In the genomic region with DNA sequence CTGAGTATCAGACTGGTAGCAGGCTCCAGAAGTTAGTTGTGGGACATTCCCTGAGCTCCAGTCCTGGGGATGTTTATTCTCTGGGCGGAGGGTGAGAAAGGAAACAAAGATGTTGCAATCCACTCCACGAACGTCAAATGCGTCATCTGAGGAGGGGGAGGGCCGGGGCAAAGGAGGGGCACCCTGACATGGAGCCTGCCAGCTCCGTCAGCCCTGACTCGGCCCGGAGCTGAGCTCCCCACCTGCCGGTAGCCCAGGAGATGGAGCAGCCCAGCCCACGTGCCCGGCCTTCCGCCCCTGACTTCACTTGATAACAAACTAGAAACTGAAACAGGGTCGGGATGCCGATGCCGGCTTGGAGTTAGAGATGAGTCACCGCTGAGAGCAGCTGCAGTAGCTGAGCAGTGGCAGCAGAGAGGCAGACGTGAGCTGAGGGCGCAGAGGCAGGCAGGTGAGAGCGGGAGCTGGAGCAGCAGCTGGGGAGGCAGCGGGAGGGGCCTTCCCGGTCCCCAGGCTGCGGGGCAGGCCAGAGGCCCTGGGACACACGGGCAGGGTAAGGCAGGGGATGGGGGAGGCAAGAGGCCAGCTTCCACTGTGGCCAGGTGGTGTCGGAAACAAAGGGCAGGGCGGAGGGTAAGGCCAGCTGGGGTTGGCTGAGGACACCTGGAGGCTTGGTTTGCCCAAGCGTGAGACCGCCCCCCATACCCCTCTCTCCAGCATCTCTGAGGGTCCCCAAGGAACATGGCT, we compare ENCODE assay signal across 8 cellular contexts. TPM values are rescaled to one million over a fixed set of nuclear protein-coding genes. Genes with fewer than 3 reads are reported as not detected.
DNase-seq lines count a peak whose midpoint lies in the region; ATAC-seq, FAIRE-seq and TF ChIP-seq lines count a peak whose summit lies in the region.

A gene (plus strand): TSS at position 391 of the 747 bp plus-strand sequence. CDS start 351 bp downstream, at position 742.

- peak within 1 kb of the TSS; percentile 67 for H3K4me3 ChIP-seq in left ventricle myocardium inferior
- peak within 1 kb of the TSS; percentile 68 for H3K4me3 ChIP-seq in psoas muscle

- peak; percentile 62 for FAIRE-seq in urothelium cell line (lab: Jason Lieb, UNC)

- peak; percentile 77 for DNase-seq in NCI-H1048 (lab: John Stamatoyannopoulos, UW)
- peak; percentile 98 for DNase-seq in amniotic epithelial cell (ENCODE audit: low read depth)
- peak; percentile 83 for DNase-seq in left ventricle myocardium inferior
- DNase-seq in psoas muscle, result peak; percentile 88 to 94
- peak; percentile 96 for DNase-seq in urothelium cell line (ENCODE audit: low spot score)

- intact Hi-C loops in T-helper 1 cell treated with Interleukin-12 subunit alpha and Interleukin-12 subunit beta and Interleukin-4 antibody, amounts not matched to agents 30 ng/mL and 1 ng/mL, for 36 hours (cut with micrococcal nuclease), result loop anchor here (1.0 kb wide), 4 partner anchors 11 to 171 kb away; a partner anchor contains a TSS
- intact Hi-C loops in left ventricle myocardium inferior (cut with micrococcal nuclease) (no loop called here), psoas muscle (cut with DNase I) (no loop called here)

- ATAC-seq in HG02610 (IDR thresholded peaks at IDR 0.05; ENCODE audit: unreplicated experiment), result peak; percentile 71
- ATAC-seq in psoas muscle, result peak; percentile 90 to 92 (median 92)

- TF ChIP-seq CTCF in GM12873 (IDR thresholded peaks at IDR 0.05; ENCODE audit: insufficient read depth, low read depth, low read length, missing control alignments) (peak; percentile 53), left ventricle myocardium inferior (IDR thresholded peaks at IDR 0.05; ENCODE audit: borderline replicate concordance) (peak; percentile 48), psoas muscle (IDR thresholded peaks at IDR 0.05) (peak; percentile 34)

- H3K27me3 ChIP-seq in left ventricle myocardium inferior (ENCODE audit: low read depth) (no peaks in the 10 kb centered on the region), psoas muscle (ENCODE audit: insufficient read depth in 3 of 3, low read length in 2 of 3) (no peaks in the 10 kb centered on the region)

- H3K27ac ChIP-seq in left ventricle myocardium inferior (replicated peaks) (peak within 1 kb of the TSS; percentile 91), psoas muscle (peak within 1 kb of the TSS; percentile 82)

- H3K36me3 ChIP-seq in left ventricle myocardium inferior (peaks cover 6% of the 10 kb centered on the region), psoas muscle (ENCODE audit: insufficient read depth in 1 of 2, low read depth in 1 of 2) (no peaks in the 10 kb centered on the region)

- 6 to 8% (median 7%) methylated on average over 26 to 27 of the region's 27 CpGs for WGBS in psoas muscle, 3 donors

- H3K9me3 ChIP-seq in left ventricle myocardium inferior (replicated peaks) (no peaks in the 10 kb centered on the region), psoas muscle (no peaks in the 10 kb centered on the region)

- peaks cover 30% of the 10 kb centered on the region for H3K4me1 ChIP-seq in left ventricle myocardium inferior
- H3K4me1 ChIP-seq in psoas muscle, result peaks cover 20% of the 10 kb centered on the region

RNA-seq across cellular contexts. Expression of the gene that starts here (rescaled TPM):
- 122 and 123 TPM in 2 replicates for total RNA-seq in T-helper 1 cell treated with Interleukin-12 subunit alpha and Interleukin-12 subunit beta and Interleukin-4 antibody, amounts not matched to agents 30 ng/mL and 1 ng/mL, for 36 hours
- total RNA-seq in left ventricle myocardium inferior, result 3.1 TPM
- total RNA-seq in psoas muscle, result 1 to 10 TPM; 2.5 to 5.0 (median 3.3) TPM
- polyA plus RNA-seq in psoas muscle, result 1 to 10 TPM; 1.1 to 7.4 (median 5.7) TPM

Comparison
In these comparisons a context has a peak if more than half of its experiments do, and no peak if none do; other contexts are left out.
1. Peak in every context shown above with its lines: DNase-seq, ATAC-seq, H3K4me3 ChIP-seq and H3K27ac ChIP-seq.
2. RNA of the gene that starts here (total RNA-seq): 122 to 123 TPM in T-helper 1 cell treated with Interleukin-12 subunit alpha and Interleukin-12 subunit beta and Interleukin-4 antibody, amounts not matched to agents 30 ng/mL and 1 ng/mL, for 36 hours; 2.5 to 5.0 TPM in psoas muscle and 3.1 TPM in left ventricle myocardium inferior (single experiment); every median in the first group is over 10 times any median in the second.